22 cellular contexts compared by ENCODE assay signal in the genomic region with DNA sequence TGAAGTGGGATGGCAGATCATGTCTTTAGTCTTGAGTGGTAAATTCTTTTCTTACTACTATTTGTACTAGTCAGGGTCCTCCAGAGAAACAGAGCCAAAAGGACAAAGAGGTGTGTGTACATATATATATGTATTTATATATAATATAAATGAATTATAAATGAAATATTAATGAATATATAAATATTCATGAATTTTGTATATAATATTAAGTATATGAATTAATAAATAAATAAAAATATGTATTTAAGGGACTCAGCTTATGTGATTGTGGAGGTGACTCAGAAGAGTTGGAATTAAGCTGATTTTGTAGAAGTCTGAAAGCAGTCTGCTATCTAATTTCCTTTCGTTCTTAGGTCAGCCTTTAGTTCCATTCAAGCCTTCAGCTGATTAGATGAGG.
"Had no signal": no experiment of that assay in that cellular context is flagged by ENCODE, and none has a peak within 500 bp of the region (broad histone marks: within the 10 kb centered on the region; RNA-seq: fewer than 3 reads in every experiment).

No MANE protein-coding gene starts in this region.

- H3K4me3 Mint-ChIP-seq: dendritic cell treated with granulocyte-macrophage colony-stimulating factor and Interleukin-4, amounts not matched to agents 40 ng/mL and 50 ng/mL, for 4 days; effector memory CD8-positive, alpha-beta T cell; endodermal cell had no signal

- DNase-seq: colonic mucosa; cortex of kidney; dermis blood vessel endothelial cell; dorsolateral prefrontal cortex; effector CD4-positive, alpha-beta T cell; effector CD8-positive, alpha-beta T cell; effector memory CD4-positive, alpha-beta T cell; effector memory CD8-positive, alpha-beta T cell; endodermal cell; erythroblast; esophagus squamous epithelium; foreskin fibroblast; foreskin keratinocyte; foreskin melanocyte; gastrocnemius medialis; glutamatergic neuron; head of caudate nucleus; heart left ventricle; heart right ventricle had no signal

- ATAC-seq: effector memory CD8-positive, alpha-beta T cell; esophagus mucosa; foreskin keratinocyte; gastrocnemius medialis; gastroesophageal sphincter; heart left ventricle; heart right ventricle had no signal

- H3K27ac Mint-ChIP-seq: dendritic cell treated with granulocyte-macrophage colony-stimulating factor and Interleukin-4, amounts not matched to agents 40 ng/mL and 50 ng/mL, for 4 days; effector memory CD8-positive, alpha-beta T cell; endodermal cell had no signal

- H3K27me3 Mint-ChIP-seq: dendritic cell treated with granulocyte-macrophage colony-stimulating factor and Interleukin-4, amounts not matched to agents 40 ng/mL and 50 ng/mL, for 4 days; effector memory CD8-positive, alpha-beta T cell had no signal

- H3K9me3 Mint-ChIP-seq: effector memory CD8-positive, alpha-beta T cell had no signal
